11 cellular contexts compared by ENCODE assay signal in genomic region chr1:183270541-183271141, GRCh38.
DNase-seq lines count a peak whose midpoint lies in the region; ATAC-seq and TF ChIP-seq lines count a peak whose summit lies in the region.
"Had no signal": no experiment of that assay in that cellular context is flagged by ENCODE, and none has a peak within 500 bp of the region (broad histone marks: within the 10 kb centered on the region; RNA-seq: fewer than 3 reads in every experiment).

No MANE protein-coding gene starts in this region.

- H3K36me3 Mint-ChIP-seq in CD8-positive, alpha-beta memory T cell: no peaks in the 10 kb centered on the region

- H2AFZ ChIP-seq in osteoblast (ENCODE audit: low read length): no peak overlapping the region

- no peak for TF ChIP-seq POLR2A in esophagus muscularis mucosa (IDR thresholded peaks at IDR 0.05; ENCODE audit: low read depth)

- in situ Hi-C loops in Panc1 (cut with HindIII; ENCODE audit: low pct_unique_long_range_greater_than_20kb, low sequenced_read_pairs): no loop called here

- peak; percentile 64 for ATAC-seq in Panc1

- H3K27me3 ChIP-seq in Panc1 (ENCODE audit: control insufficient read depth, insufficient read depth, low read length) (no peaks in the 10 kb centered on the region), esophagus muscularis mucosa (no peaks in the 10 kb centered on the region), osteoblast (ENCODE audit: insufficient read depth, low read length) (no peaks in the 10 kb centered on the region)
- no peaks in the 10 kb centered on the region for H3K27me3 ChIP-seq in CD8-positive, alpha-beta memory T cell (ENCODE audit: insufficient read depth, low read length, poor library complexity, severe bottlenecking)
- H3K27me3 ChIP-seq: suprapubic skin had no signal

- POLR2A ChIA-PET in Panc1 (lab: Charles Lee): no interaction called here
- POLR2A ChIA-PET in CD8-positive, alpha-beta memory T cell (lab: Charles Lee): no interaction called here

- H3K36me3 ChIP-seq in Panc1 (ENCODE audit: control insufficient read depth, insufficient read depth, low read length): no peaks in the 10 kb centered on the region
- H3K36me3 ChIP-seq in esophagus muscularis mucosa: no peaks in the 10 kb centered on the region
- H3K36me3 ChIP-seq in osteoblast (ENCODE audit: insufficient read depth, low read length): no peaks in the 10 kb centered on the region
- no peaks in the 10 kb centered on the region for H3K36me3 ChIP-seq in CD8-positive, alpha-beta memory T cell (ENCODE audit: insufficient read depth, low read length)
- H3K36me3 ChIP-seq: suprapubic skin had no signal

- H3K4me1 ChIP-seq in Panc1 (ENCODE audit: control insufficient read depth, insufficient read depth, low read length) (peaks cover 11% of the 10 kb centered on the region; the same call in 1 of the 2 replicates), esophagus muscularis mucosa (peaks cover 15 to 25% (median 22%) of the 10 kb centered on the region in 4 donors), osteoblast (ENCODE audit: insufficient read depth, low read length) (peaks cover 48% of the 10 kb centered on the region)
- no peaks in the 10 kb centered on the region for H3K4me1 ChIP-seq in CD8-positive, alpha-beta memory T cell (ENCODE audit: insufficient read depth, low read length)

- 15% methylated on average over 4 of the region's 5 CpGs for WGBS in esophagus muscularis mucosa

- no peaks in the 10 kb centered on the region for H3K9me3 Mint-ChIP-seq in CD8-positive, alpha-beta memory T cell

- H3K9me3 ChIP-seq in Panc1 (ENCODE audit: control insufficient read depth, insufficient read depth, low read depth, low read length): no peaks in the 10 kb centered on the region
- no peaks in the 10 kb centered on the region for H3K9me3 ChIP-seq in esophagus muscularis mucosa
- H3K9me3 ChIP-seq in osteoblast (ENCODE audit: low read depth, low read length): no peaks in the 10 kb centered on the region
- no peaks in the 10 kb centered on the region for H3K9me3 ChIP-seq in CD8-positive, alpha-beta memory T cell (ENCODE audit: low read length)
- H3K9me3 ChIP-seq: suprapubic skin had no signal

- no peak overlapping the region for H3K4me3 Mint-ChIP-seq in CD8-positive, alpha-beta memory T cell

- H3K4me3 ChIP-seq in Panc1 (ENCODE audit: low read depth in 2 of 2, low read length in 2 of 2) (no peak overlapping the region), esophagus muscularis mucosa (no peak overlapping the region), osteoblast (ENCODE audit: insufficient read depth, low read length) (peak overlapping the region; percentile 9)
- H3K4me3 ChIP-seq in CD8-positive, alpha-beta memory T cell (ENCODE audit: low read length): no peak overlapping the region
- H3K4me3 ChIP-seq: lung, suprapubic skin had no signal

- no peak for TF ChIP-seq CTCF in Panc1 (IDR thresholded peaks at IDR 0.05)
- TF ChIP-seq CTCF in esophagus muscularis mucosa (IDR thresholded peaks at IDR 0.05): no peak
- no peak for TF ChIP-seq CTCF in osteoblast (IDR thresholded peaks at IDR 0.05; ENCODE audit: extremely low read depth, low read depth, low read length)

- H3K27ac ChIP-seq in Panc1 (ENCODE audit: low read length) (no peak overlapping the region; the same call in 1 of the 2 replicates), esophagus muscularis mucosa (replicated peaks in 1 of 4) (peak overlapping the region in 3 of 4 donors; percentile 28 to 36 (median 33)), osteoblast (ENCODE audit: low read depth, low read length) (peak overlapping the region; percentile 95)
- no peak overlapping the region for H3K27ac ChIP-seq in CD8-positive, alpha-beta memory T cell (ENCODE audit: low read depth, low read length)
- H3K27ac ChIP-seq: suprapubic skin had no signal

- peaks cover 2 to 28% of the 10 kb centered on the region in 2 donors for H3K27me3 Mint-ChIP-seq in CD8-positive, alpha-beta memory T cell

- H3K4me1 Mint-ChIP-seq in CD8-positive, alpha-beta memory T cell: no peaks in the 10 kb centered on the region

- intact Hi-C loops in Panc1 (cut with micrococcal nuclease; ENCODE audit: unreplicated experiment) (no loop called here), esophagus muscularis mucosa (cut with DNase I) (loop anchor here (2.0 kb wide), 1 partner anchor 32 kb away; no protein-coding TSS in a partner anchor)

- DNase-seq in Daoy (ENCODE audit: low read depth): peak; percentile 87
- DNase-seq in Panc1 (ENCODE audit: low read depth, low spot score): no peak
- DNase-seq in esophagus muscularis mucosa (ENCODE audit: extremely low spot score): no peak
- peak; percentile 91 for DNase-seq in osteoblast (ENCODE audit: insufficient read length, low spot score, missing footprints)
- no peak for DNase-seq in KG1 (lab: John Stamatoyannopoulos, UW)
- DNase-seq in activated effector memory CD4-positive, alpha-beta T cell treated with Interleukin-2 at 50 U/mL for 16 hours: no peak
- no peak for DNase-seq in CD8-positive, alpha-beta memory T cell
- DNase-seq in HT-29 (ENCODE audit: low spot score): no peak
- DNase-seq: NCI-H748 treated with DMSO at 0.1 percent for 48 hours had no signal

- H3K4me2 ChIP-seq in osteoblast (ENCODE audit: insufficient read depth, low read length): peak overlapping the region; percentile 63

- H3K79me2 ChIP-seq in osteoblast (ENCODE audit: insufficient read depth, low read length): peaks cover 2% of the 10 kb centered on the region

- BruUV-seq in Panc1 (replicated peaks; lab: Mats Ljungman, UMichigan): no TSS peak

- no peaks in the 10 kb centered on the region for H4K20me1 ChIP-seq in osteoblast (ENCODE audit: insufficient read depth, low read length)

- no peak for TF ChIP-seq EP300 in esophagus muscularis mucosa (IDR thresholded peaks at IDR 0.05)

- no peak overlapping the region for H3K27ac Mint-ChIP-seq in CD8-positive, alpha-beta memory T cell

- CTCF ChIA-PET in Panc1 (lab: Charles Lee): no interaction called here
- CTCF ChIA-PET in CD8-positive, alpha-beta memory T cell (lab: Charles Lee): interaction anchor here (2.2 kb wide), 1 partner anchor 11 kb away, joined by 5 read pairs; no protein-coding TSS in a partner anchor

Comparison
In these comparisons a context has a peak if more than half of its experiments do, and no peak if none do; other contexts are left out.
1. DNase-seq: peak in Daoy (single experiment) and osteoblast (single experiment); none in Panc1 (single experiment), esophagus muscularis mucosa (single experiment), KG1 (single experiment), activated effector memory CD4-positive, alpha-beta T cell treated with Interleukin-2 at 50 U/mL for 16 hours (single experiment), CD8-positive, alpha-beta memory T cell (0 of 5) and HT-29 (single experiment).
2. H3K27ac ChIP-seq: peak in esophagus muscularis mucosa (3 of 4) and osteoblast (single experiment); none in Panc1 (single experiment) and CD8-positive, alpha-beta memory T cell (single experiment).